In genomic region chr1:235503333-235504121, GRCh38 we compare ENCODE assay signal across 7 cellular contexts. TPM values are rescaled to one million over a fixed set of nuclear protein-coding genes. Genes with fewer than 3 reads are reported as not detected.
DNase-seq lines count a peak whose midpoint lies in the region; ATAC-seq, FAIRE-seq and TF ChIP-seq lines count a peak whose summit lies in the region.

No MANE protein-coding gene starts in this region.

- BruUV-seq in HepG2 (replicated peaks; lab: Mats Ljungman, UMichigan), result no TSS peak

- FAIRE-seq in HepG2 (lab: Jason Lieb, UNC), result no peak

- H3K4me1 ChIP-seq in ES-I3 (ENCODE audit: insufficient read depth, low read length) (no peaks in the 10 kb centered on the region; the same call in 1 of the 2 replicates), KMS-11 (ENCODE audit: low read depth, poor library complexity, severe bottlenecking) (peaks cover 31% of the 10 kb centered on the region), HepG2 (ENCODE audit: insufficient read depth, low read length) (peaks cover 46% of the 10 kb centered on the region)

- DNase-seq in SKM-1 treated with dmso at 0.1 percent for 144 hours (lab: John Stamatoyannopoulos, UW; ENCODE audit: unreplicated experiment), result peak; percentile 83
- peak; percentile 35 for DNase-seq in HepG2 (ENCODE audit: low spot score)
- peak; percentile 21 to 25 for DNase-seq in stimulated activated CD4-positive, alpha-beta T cell treated with anti-CD3 and anti-CD28 coated beads, Interleukin-4, amount 100 ng/mL, for 4 hours

- H3K36me3 Mint-ChIP-seq in dendritic cell treated with granulocyte-macrophage colony-stimulating factor and Interleukin-4, amounts not matched to agents 40 ng/mL and 50 ng/mL, for 4 days (ENCODE audit: low read depth), result peaks cover 16% of the 10 kb centered on the region

- no peaks in the 10 kb centered on the region for H3K9me3 Mint-ChIP-seq in dendritic cell treated with granulocyte-macrophage colony-stimulating factor and Interleukin-4, amounts not matched to agents 40 ng/mL and 50 ng/mL, for 4 days

- in situ Hi-C loops in HepG2 (cut with HindIII; ENCODE audit: extremely low pct_ligation_motif_present, low pct_unique_long_range_greater_than_20kb), result no loop called here

- peak overlapping the region; percentile 99 for H3K27ac Mint-ChIP-seq in dendritic cell treated with granulocyte-macrophage colony-stimulating factor and Interleukin-4, amounts not matched to agents 40 ng/mL and 50 ng/mL, for 4 days

- H3K9ac ChIP-seq in ES-I3 (ENCODE audit: low read depth, low read length) (peak overlapping the region; percentile 88), KMS-11 (peak overlapping the region; percentile 100), HepG2 (ENCODE audit: insufficient read depth, low read depth, low read length) (peak overlapping the region; percentile 75)

- H3K79me2 ChIP-seq in KMS-11 (ENCODE audit: insufficient read depth, low read depth) (peaks cover 51% of the 10 kb centered on the region), HepG2 (ENCODE audit: insufficient read depth, low read length) (peaks cover 51% of the 10 kb centered on the region)

- TF ChIP-seq CTCF in KMS-11 (conservative IDR thresholded peaks at IDR 0.05; ENCODE audit: low read depth, low read length) (no peak), HepG2 (CRISPR knock-in tag; IDR thresholded peaks at IDR 0.05) (no peak)

- WGBS in HepG2 (ENCODE audit: low lambda C conversion rate), result under 1% methylated on average over 34 of the region's 51 CpGs

- TF ChIP-seq EP300 in HepG2 (IDR thresholded peaks at IDR 0.05; ENCODE audit: low read depth in 2 of 2, low read length in 2 of 2) (no peak), HepG2 (CRISPR knock-in tag; IDR thresholded peaks at IDR 0.05; ENCODE audit: borderline replicate concordance) (no peak)

- peak overlapping the region; percentile 61 for H3K4me3 ChIP-seq in KMS-11 (IDR thresholded peaks at IDR 0.05; ENCODE audit: insufficient read depth, low read depth, low read length)
- H3K4me3 ChIP-seq in HepG2 (replicated peaks in 1 of 3; ENCODE audit: insufficient read depth in 1 of 3, low read depth in 2 of 3, low read length in 3 of 3), result peak overlapping the region; percentile 77 to 89 (median 84)

- H3K9me3 ChIP-seq in ES-I3 (ENCODE audit: control insufficient read depth, insufficient read depth, low read length), result no peaks in the 10 kb centered on the region
- H3K9me3 ChIP-seq in HepG2 (ENCODE audit: low read length), result no peaks in the 10 kb centered on the region

- H3K27me3 Mint-ChIP-seq in dendritic cell treated with granulocyte-macrophage colony-stimulating factor and Interleukin-4, amounts not matched to agents 40 ng/mL and 50 ng/mL, for 4 days, result no peaks in the 10 kb centered on the region

- H2AFZ ChIP-seq in KMS-11 (ENCODE audit: low read depth) (peak overlapping the region; percentile 62), HepG2 (ENCODE audit: low read length) (peak overlapping the region; percentile 34)

- H3K27ac ChIP-seq in KMS-11 (peak overlapping the region; percentile 100), HepG2 (ENCODE audit: extremely low read length, insufficient read depth, low read length) (peak overlapping the region; percentile 98)

- TF ChIP-seq RAD21 in HepG2 (CRISPR knock-in tag; IDR thresholded peaks at IDR 0.05), result no peak

- H3K27me3 ChIP-seq in KMS-11 (ENCODE audit: insufficient read depth, low read depth) (no peaks in the 10 kb centered on the region), HepG2 (ENCODE audit: control insufficient read depth in 1 of 2, insufficient read depth in 2 of 2, low read length in 2 of 2) (no peaks in the 10 kb centered on the region; a peak in 1 of 5 replicates)

- ATAC-seq in GM21528 (IDR thresholded peaks at IDR 0.05; ENCODE audit: low FRiP score, unreplicated experiment), result peak; percentile 20
- ATAC-seq in HepG2, result peak; percentile 20

- peak overlapping the region; percentile 95 for H3K4me3 Mint-ChIP-seq in dendritic cell treated with granulocyte-macrophage colony-stimulating factor and Interleukin-4, amounts not matched to agents 40 ng/mL and 50 ng/mL, for 4 days

- H3K4me1 Mint-ChIP-seq in dendritic cell treated with granulocyte-macrophage colony-stimulating factor and Interleukin-4, amounts not matched to agents 40 ng/mL and 50 ng/mL, for 4 days (ENCODE audit: low read depth), result peaks cover 15% of the 10 kb centered on the region

- POLR2A ChIA-PET in HepG2 (lab: Yijun Ruan, JAX), result interaction anchor here (0.6 to 2.5 kb wide), 11 partner anchors 12 to 987 kb away, joined by 3 to 13 read pairs (median 4); no protein-coding TSS in a partner anchor

- H3K36me3 ChIP-seq in ES-I3 (ENCODE audit: insufficient read depth, low read length) (no peaks in the 10 kb centered on the region), KMS-11 (ENCODE audit: insufficient read depth) (no peaks in the 10 kb centered on the region), HepG2 (replicated peaks in 1 of 2; ENCODE audit: control insufficient read depth in 1 of 2, insufficient read depth in 2 of 2, low read length in 2 of 2) (no peaks in the 10 kb centered on the region)

- H4K20me1 ChIP-seq in KMS-11 (ENCODE audit: insufficient read depth), result peaks cover 5% of the 10 kb centered on the region; the same call in 1 of the 2 replicates
- H4K20me1 ChIP-seq in HepG2 (ENCODE audit: insufficient read depth, low read length), result 0 out of 2 replicates have a peak, but pooled peaks cover 11% of the 10 kb centered on the region

- CTCF ChIA-PET in HepG2 (lab: Yijun Ruan, JAX; ENCODE audit: low intra/inter-chr PET ratio, low total read pairs), result no interaction called here

- no peak; a peak in 1 of 4 replicates for TF ChIP-seq POLR2A in HepG2 (IDR thresholded peaks at IDR 0.05; ENCODE audit: insufficient read depth in 1 of 2, low read depth in 2 of 2, low read length in 2 of 2)

- peak overlapping the region; percentile 63 for H3K4me2 ChIP-seq in KMS-11
- H3K4me2 ChIP-seq in HepG2 (ENCODE audit: low read depth, low read length), result peak overlapping the region; percentile 75

- intact Hi-C loops in dendritic cell treated with granulocyte-macrophage colony-stimulating factor and Interleukin-4, amounts not matched to agents 40 ng/mL and 50 ng/mL, for 4 days (cut with micrococcal nuclease), result loop anchor here (2.0 kb wide), 1 partner anchor 175 kb away; the partner anchor contains the start of genes ARID4B and GGPS1
- intact Hi-C loops in HepG2 (cut with micrococcal nuclease; ENCODE audit: unreplicated experiment), result no loop called here

TF ChIP-seq in HepG2, 621 proteins besides CTCF, POLR2A, EP300 and RAD21 (continues in another document):
- no peak for TF ChIP-seq ZMYM2 (CRISPR knock-in tag; IDR thresholded peaks at IDR 0.05)
- peak; percentile 42 for TF ChIP-seq ZFY (CRISPR knock-in tag; IDR thresholded peaks at IDR 0.05)
- no peak for TF ChIP-seq NONO (IDR thresholded peaks at IDR 0.05)
- no peak for TF ChIP-seq NONO (CRISPR knock-in tag; conservative IDR thresholded peaks at IDR 0.05)
- TF ChIP-seq, protein P1, sequence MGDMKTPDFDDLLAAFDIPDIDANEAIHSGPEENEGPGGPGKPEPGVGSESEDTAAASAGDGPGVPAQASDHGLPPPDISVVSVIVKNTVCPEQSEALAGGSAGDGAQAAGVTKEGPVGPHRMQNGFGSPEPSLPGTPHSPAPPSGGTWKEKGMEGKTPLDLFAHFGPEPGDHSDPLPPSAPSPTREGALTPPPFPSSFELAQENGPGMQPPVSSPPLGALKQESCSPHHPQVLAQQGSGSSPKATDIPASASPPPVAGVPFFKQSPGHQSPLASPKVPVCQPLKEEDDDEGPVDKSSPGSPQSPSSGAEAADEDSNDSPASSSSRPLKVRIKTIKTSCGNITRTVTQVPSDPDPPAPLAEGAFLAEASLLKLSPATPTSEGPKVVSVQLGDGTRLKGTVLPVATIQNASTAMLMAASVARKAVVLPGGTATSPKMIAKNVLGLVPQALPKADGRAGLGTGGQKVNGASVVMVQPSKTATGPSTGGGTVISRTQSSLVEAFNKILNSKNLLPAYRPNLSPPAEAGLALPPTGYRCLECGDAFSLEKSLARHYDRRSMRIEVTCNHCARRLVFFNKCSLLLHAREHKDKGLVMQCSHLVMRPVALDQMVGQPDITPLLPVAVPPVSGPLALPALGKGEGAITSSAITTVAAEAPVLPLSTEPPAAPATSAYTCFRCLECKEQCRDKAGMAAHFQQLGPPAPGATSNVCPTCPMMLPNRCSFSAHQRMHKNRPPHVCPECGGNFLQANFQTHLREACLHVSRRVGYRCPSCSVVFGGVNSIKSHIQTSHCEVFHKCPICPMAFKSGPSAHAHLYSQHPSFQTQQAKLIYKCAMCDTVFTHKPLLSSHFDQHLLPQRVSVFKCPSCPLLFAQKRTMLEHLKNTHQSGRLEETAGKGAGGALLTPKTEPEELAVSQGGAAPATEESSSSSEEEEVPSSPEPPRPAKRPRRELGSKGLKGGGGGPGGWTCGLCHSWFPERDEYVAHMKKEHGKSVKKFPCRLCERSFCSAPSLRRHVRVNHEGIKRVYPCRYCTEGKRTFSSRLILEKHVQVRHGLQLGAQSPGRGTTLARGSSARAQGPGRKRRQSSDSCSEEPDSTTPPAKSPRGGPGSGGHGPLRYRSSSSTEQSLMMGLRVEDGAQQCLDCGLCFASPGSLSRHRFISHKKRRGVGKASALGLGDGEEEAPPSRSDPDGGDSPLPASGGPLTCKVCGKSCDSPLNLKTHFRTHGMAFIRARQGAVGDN (CRISPR knock-in tag; IDR thresholded peaks at IDR 0.05), result peak; percentile 14; the same call in 1 of the 2 replicates

RNA-seq across cellular contexts. Expression of gene B3GALNT2, which starts 0.7 kb away (rescaled TPM):
- 22.3 and 28.9 TPM in 2 replicates for total RNA-seq in HepG2 (2016; rRNA removed; fragmentation: Illumina TruSeq; extraction: Trizol)
- total RNA-seq in HepG2 (2016; cell fraction: cytosol; rRNA removed; fragmentation: Illumina TruSeq; extraction: Trizol; ENCODE audit: low read depth), result 29.6 and 35.2 TPM in 2 replicates
- total RNA-seq in HepG2 (2016; cell fraction: insoluble cytoplasmic fraction; rRNA removed; fragmentation: Illumina TruSeq; extraction: Trizol), result 20.5 and 28.3 TPM in 2 replicates
- 23.3 and 27.3 TPM in 2 replicates for total RNA-seq in HepG2 (2016; cell fraction: membrane; rRNA removed; fragmentation: Illumina TruSeq; extraction: Trizol)
- 24.2 and 34.7 TPM in 2 replicates for total RNA-seq in HepG2 (2016; cell fraction: nucleus; rRNA removed; fragmentation: Illumina TruSeq; extraction: Trizol)
- polyA plus RNA-seq in HepG2 (2011; rRNA removed), result 14.6 and 16.5 TPM in 2 replicates
- polyA plus RNA-seq in HepG2 (2011; cell fraction: cytosol; rRNA removed), result 8.0 and 10.4 TPM in 2 replicates
- 16.4 TPM in 2 replicates for polyA plus RNA-seq in HepG2 (2011; cell fraction: nucleus; rRNA removed)
- polyA plus RNA-seq in HepG2 (2012), result 14.5 and 15.0 TPM in 2 replicates
- 3.2 and 3.4 TPM in 2 replicates for polyA plus RNA-seq in HepG2 (2016; cell fraction: cytosol; fragmentation: Illumina TruSeq; extraction: Trizol; ENCODE audit: low read depth)
- polyA plus RNA-seq in HepG2 (2016; cell fraction: insoluble cytoplasmic fraction; fragmentation: Illumina TruSeq; extraction: Trizol; ENCODE audit: low read depth), result 9.9 and 10.3 TPM in 2 replicates
- polyA plus RNA-seq in HepG2 (2016; cell fraction: membrane; fragmentation: Illumina TruSeq; extraction: Trizol; ENCODE audit: low read depth), result 6.4 and 6.5 TPM in 2 replicates
- polyA plus RNA-seq in HepG2 (2016; cell fraction: nucleus; fragmentation: Illumina TruSeq; extraction: Trizol; ENCODE audit: insufficient read depth, low read depth), result 20.1 and 22.3 TPM in 2 replicates
- 23.0 and 50.3 TPM in 2 replicates for polyA minus RNA-seq in HepG2 (2011; rRNA and poly(A)+ RNA removed; ENCODE audit: low replicate concordance)
- 20.0 and 21.6 TPM in 2 replicates for polyA minus RNA-seq in HepG2 (2011; cell fraction: cytosol; rRNA and poly(A)+ RNA removed)
- polyA minus RNA-seq in HepG2 (2011; cell fraction: nucleus; rRNA and poly(A)+ RNA removed), result 41.8 and 43.5 TPM in 2 replicates

Comparison
In these comparisons a context has a peak if more than half of its experiments do, and no peak if none do; other contexts are left out.
1. Peak in every context shown above with its lines: DNase-seq, ATAC-seq, H3K4me3 ChIP-seq and H3K27ac ChIP-seq.
2. DNase-seq: peak in every context shown above with its lines; median percentile 83 in SKM-1 treated with dmso at 0.1 percent for 144 hours; 35 in HepG2; 23 in stimulated activated CD4-positive, alpha-beta T cell treated with anti-CD3 and anti-CD28 coated beads, Interleukin-4, amount 100 ng/mL, for 4 hours.